10 cellular contexts compared by ENCODE assay signal in genomic region chr21:16195896-16196443, GRCh38.
A peak's percentile ranks its signal among the peaks of the same experiment; 100 is the strongest.
DNase-seq lines count a peak whose midpoint lies in the region; ATAC-seq, FAIRE-seq and TF ChIP-seq lines count a peak whose summit lies in the region.
"Had no signal": no experiment of that assay in that cellular context is flagged by ENCODE, and none has a peak within 500 bp of the region (broad histone marks: within the 10 kb centered on the region; RNA-seq: fewer than 3 reads in every experiment).

No MANE protein-coding gene starts in this region.

- H3K9me3 Mint-ChIP-seq in naive thymus-derived CD4-positive, alpha-beta T cell, result peaks cover 0 to 3% (median 0%) of the 10 kb centered on the region in 11 donors
- H3K9me3 Mint-ChIP-seq: memory B cell had no signal

- no peak for FAIRE-seq in GM12891 (lab: Jason Lieb, UNC)

- peak overlapping the region in 7 of 9 donors; percentile 33 to 71 (median 54) for H3K27ac Mint-ChIP-seq in naive thymus-derived CD4-positive, alpha-beta T cell
- H3K27ac Mint-ChIP-seq: memory B cell had no signal

- H3K36me3 ChIP-seq in right atrium auricular region, result no peaks in the 10 kb centered on the region
- H3K36me3 ChIP-seq in naive thymus-derived CD4-positive, alpha-beta T cell (ENCODE audit: control insufficient read depth in 2 of 3, insufficient read depth in 3 of 3, low read length in 3 of 3), result no peaks in the 10 kb centered on the region

- H3K9me3 ChIP-seq in right atrium auricular region, result no peaks in the 10 kb centered on the region
- no peaks in the 10 kb centered on the region for H3K9me3 ChIP-seq in naive thymus-derived CD4-positive, alpha-beta T cell (ENCODE audit: control insufficient read depth in 2 of 3, low read length in 3 of 3)

- in situ Hi-C loops in GM13977 (cut with MboI; ENCODE audit: low pct_unique_long_range_greater_than_20kb, low sequenced_read_pairs, unreplicated experiment), result no loop called here

- H3K27ac ChIP-seq in right atrium auricular region, result peak overlapping the region; percentile 76 to 81
- H3K27ac ChIP-seq in dorsolateral prefrontal cortex, result peak overlapping the region; percentile 57 to 95 (median 86)
- H3K27ac ChIP-seq in naive thymus-derived CD4-positive, alpha-beta T cell (ENCODE audit: low read depth, low read length), result peak overlapping the region; percentile 2

- TF ChIP-seq CTCF in right atrium auricular region (IDR thresholded peaks at IDR 0.05) (no peak), dorsolateral prefrontal cortex (IDR thresholded peaks at IDR 0.05 in 54 of 56, conservative IDR thresholded peaks at IDR 0.05 in 2 of 56; ENCODE audit: low read depth in 1 of 56, partially characterized antibody in 56 of 56) (no peak), GM13977 (IDR thresholded peaks at IDR 0.05; ENCODE audit: extremely low read depth, insufficient read depth, missing control alignments) (no peak)

- H3K36me3 Mint-ChIP-seq in naive thymus-derived CD4-positive, alpha-beta T cell, result no peaks in the 10 kb centered on the region
- H3K36me3 Mint-ChIP-seq: memory B cell had no signal

- peaks cover 0 to 6% of the 10 kb centered on the region in 2 donors for H3K4me1 ChIP-seq in right atrium auricular region
- no peaks in the 10 kb centered on the region for H3K4me1 ChIP-seq in naive thymus-derived CD4-positive, alpha-beta T cell (ENCODE audit: control insufficient read depth in 2 of 2, insufficient read depth in 2 of 2, low read length in 2 of 2)

- peak overlapping the region; percentile 41 to 48 for H3K4me3 ChIP-seq in right atrium auricular region
- peak overlapping the region; percentile 33 to 75 (median 56) for H3K4me3 ChIP-seq in dorsolateral prefrontal cortex
- H3K4me3 ChIP-seq in naive thymus-derived CD4-positive, alpha-beta T cell (ENCODE audit: low read length), result no peak overlapping the region

- POLR2A ChIA-PET in naive thymus-derived CD4-positive, alpha-beta T cell (lab: Charles Lee), result interaction anchor here (0.7 to 0.8 kb wide), 2 partner anchors 18 to 148 kb away, joined by 3 read pairs; no protein-coding TSS in a partner anchor

- intact Hi-C loops in Right ventricle myocardium superior (cut with DNase I) (loop anchor here (10.0 kb wide), 1 partner anchor 139 kb away; no protein-coding TSS in a partner anchor), dorsolateral prefrontal cortex (cut with DNase I) (loop anchor here (2.0 to 10.0 kb wide), 3 partner anchors 109 to 135 kb away; no protein-coding TSS in a partner anchor)
- intact Hi-C loops in naive thymus-derived CD4-positive, alpha-beta T cell (cut with micrococcal nuclease), result no loop called here

- H3K27me3 ChIP-seq in right atrium auricular region (no peaks in the 10 kb centered on the region), dorsolateral prefrontal cortex (no peaks in the 10 kb centered on the region)
- H3K27me3 ChIP-seq in naive thymus-derived CD4-positive, alpha-beta T cell (ENCODE audit: control insufficient read depth in 2 of 2, insufficient read depth in 2 of 2, low read length in 2 of 2), result no peaks in the 10 kb centered on the region

- peak overlapping the region in 7 of 10 donors; percentile 26 to 70 (median 61) for H3K4me3 Mint-ChIP-seq in naive thymus-derived CD4-positive, alpha-beta T cell
- H3K4me3 Mint-ChIP-seq: memory B cell had no signal

- H3K27me3 Mint-ChIP-seq in naive thymus-derived CD4-positive, alpha-beta T cell, result peaks cover 0 to 20% (median 5%) of the 10 kb centered on the region in 5 donors

- ATAC-seq in Right ventricle myocardium superior (ENCODE audit: poor library complexity) (no peak), GM21576 (IDR thresholded peaks at IDR 0.05; ENCODE audit: unreplicated experiment) (no peak)
- no peak for ATAC-seq in naive thymus-derived CD4-positive, alpha-beta T cell

- peaks cover 3 to 40% (median 23%) of the 10 kb centered on the region in 7 donors for H3K4me1 Mint-ChIP-seq in naive thymus-derived CD4-positive, alpha-beta T cell

- TF ChIP-seq POLR2A in GM12891 (IDR thresholded peaks at IDR 0.05; ENCODE audit: low read depth, low read length), result no peak

- DNase-seq in right atrium auricular region (ENCODE audit: low spot score) (no peak), Right ventricle myocardium superior (no peak), dorsolateral prefrontal cortex (no peak), GM12891 (ENCODE audit: insufficient read length, low spot score) (no peak), GM13977 (ENCODE audit: low spot score) (no peak), CD1c-positive myeloid dendritic cell (ENCODE audit: extremely low spot score) (no peak)
- DNase-seq in naive thymus-derived CD4-positive, alpha-beta T cell, result no peak
- DNase-seq: NCI-H1417 had no signal

- CTCF ChIA-PET in naive thymus-derived CD4-positive, alpha-beta T cell (lab: Charles Lee), result no interaction called here

TF ChIP-seq in GM12891, 5 proteins besides CTCF, POLR2A, EP300 and RAD21:
- TF ChIP-seq TAF1 (IDR thresholded peaks at IDR 0.05; ENCODE audit: low read depth, low read length) (no peak), POLR2AphosphoS5 (IDR thresholded peaks at IDR 0.05; ENCODE audit: low read depth, low read length) (no peak), SPI1 (IDR thresholded peaks at IDR 0.05; ENCODE audit: low read depth, low read length) (no peak), PAX5 (IDR thresholded peaks at IDR 0.05; ENCODE audit: insufficient read depth, low read length, severe bottlenecking) (no peak), POU2F2 (IDR thresholded peaks at IDR 0.05; ENCODE audit: low read depth, low read length) (no peak)

Comparison
In these comparisons a context has a peak if more than half of its experiments do, and no peak if none do; other contexts are left out.
1. H3K27ac ChIP-seq: peak in every context shown above with its lines; median percentile 86 in dorsolateral prefrontal cortex; 78 in right atrium auricular region; 2 in naive thymus-derived CD4-positive, alpha-beta T cell.
2. intact Hi-C loops: an anchor here in Right ventricle myocardium superior (10.0 kb wide) and dorsolateral prefrontal cortex (2.0 to 10.0 kb wide); none called in naive thymus-derived CD4-positive, alpha-beta T cell.